1 cellular context compared by ENCODE assay signal in the genomic region with DNA sequence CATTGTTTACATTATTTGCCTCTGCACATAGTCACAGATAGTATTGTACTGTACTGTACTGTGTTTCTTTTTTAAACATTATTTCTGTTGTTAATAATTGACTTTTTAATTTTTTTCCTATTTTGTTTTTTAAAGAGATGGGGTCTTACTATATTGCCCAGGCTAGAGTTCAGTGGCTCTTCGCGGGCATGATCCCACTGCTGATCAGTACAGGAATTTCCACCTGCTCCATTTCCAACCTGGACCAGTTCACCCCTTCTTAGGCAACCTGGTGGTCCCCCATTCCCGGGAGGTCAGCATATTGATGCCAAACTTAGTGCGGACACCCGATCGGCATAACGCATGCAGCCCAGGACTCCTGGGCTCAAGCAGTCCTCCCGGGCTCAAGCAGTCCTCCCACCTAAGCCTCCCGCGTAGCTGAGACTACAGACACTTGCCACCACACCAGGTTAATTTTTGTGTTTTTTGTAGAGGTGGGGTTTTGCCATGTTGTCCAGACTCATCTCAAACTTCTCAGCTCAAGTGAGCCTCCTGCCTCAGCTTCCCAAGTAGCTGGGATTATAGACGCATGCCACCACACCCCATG.
TF ChIP-seq lines count a peak whose summit lies in the region.

No MANE protein-coding gene starts in this region.

TF ChIP-seq in HepG2, 621 proteins besides CTCF, POLR2A, EP300 and RAD21 (continued from another document and continues in another):
- TF ChIP-seq, protein P1, sequence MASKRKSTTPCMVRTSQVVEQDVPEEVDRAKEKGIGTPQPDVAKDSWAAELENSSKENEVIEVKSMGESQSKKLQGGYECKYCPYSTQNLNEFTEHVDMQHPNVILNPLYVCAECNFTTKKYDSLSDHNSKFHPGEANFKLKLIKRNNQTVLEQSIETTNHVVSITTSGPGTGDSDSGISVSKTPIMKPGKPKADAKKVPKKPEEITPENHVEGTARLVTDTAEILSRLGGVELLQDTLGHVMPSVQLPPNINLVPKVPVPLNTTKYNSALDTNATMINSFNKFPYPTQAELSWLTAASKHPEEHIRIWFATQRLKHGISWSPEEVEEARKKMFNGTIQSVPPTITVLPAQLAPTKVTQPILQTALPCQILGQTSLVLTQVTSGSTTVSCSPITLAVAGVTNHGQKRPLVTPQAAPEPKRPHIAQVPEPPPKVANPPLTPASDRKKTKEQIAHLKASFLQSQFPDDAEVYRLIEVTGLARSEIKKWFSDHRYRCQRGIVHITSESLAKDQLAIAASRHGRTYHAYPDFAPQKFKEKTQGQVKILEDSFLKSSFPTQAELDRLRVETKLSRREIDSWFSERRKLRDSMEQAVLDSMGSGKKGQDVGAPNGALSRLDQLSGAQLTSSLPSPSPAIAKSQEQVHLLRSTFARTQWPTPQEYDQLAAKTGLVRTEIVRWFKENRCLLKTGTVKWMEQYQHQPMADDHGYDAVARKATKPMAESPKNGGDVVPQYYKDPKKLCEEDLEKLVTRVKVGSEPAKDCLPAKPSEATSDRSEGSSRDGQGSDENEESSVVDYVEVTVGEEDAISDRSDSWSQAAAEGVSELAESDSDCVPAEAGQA (IDR thresholded peaks at IDR 0.05; ENCODE audit: low read depth): no peak
- TF ChIP-seq, protein P1 (CRISPR knock-in tag; IDR thresholded peaks at IDR 0.05; ENCODE audit: borderline replicate concordance): 0 out of 2 replicates have a peak, but pooled peaks have one; percentile 19
- TF ChIP-seq, protein P2, sequence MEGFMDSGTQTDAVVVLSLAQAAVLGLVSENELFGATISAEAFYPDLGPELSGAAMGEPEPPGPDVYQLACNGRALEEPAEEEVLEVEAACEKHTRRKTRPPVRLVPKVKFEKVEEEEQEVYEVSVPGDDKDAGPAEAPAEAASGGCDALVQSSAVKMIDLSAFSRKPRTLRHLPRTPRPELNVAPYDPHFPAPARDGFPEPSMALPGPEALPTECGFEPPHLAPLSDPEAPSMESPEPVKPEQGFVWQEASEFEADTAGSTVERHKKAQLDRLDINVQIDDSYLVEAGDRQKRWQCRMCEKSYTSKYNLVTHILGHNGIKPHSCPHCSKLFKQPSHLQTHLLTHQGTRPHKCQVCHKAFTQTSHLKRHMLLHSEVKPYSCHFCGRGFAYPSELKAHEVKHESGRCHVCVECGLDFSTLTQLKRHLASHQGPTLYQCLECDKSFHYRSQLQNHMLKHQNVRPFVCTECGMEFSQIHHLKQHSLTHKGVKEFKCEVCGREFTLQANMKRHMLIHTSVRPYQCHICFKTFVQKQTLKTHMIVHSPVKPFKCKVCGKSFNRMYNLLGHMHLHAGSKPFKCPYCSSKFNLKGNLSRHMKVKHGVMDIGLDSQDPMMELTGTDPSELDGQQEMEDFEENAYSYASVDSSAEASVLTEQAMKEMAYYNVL (CRISPR knock-in tag; IDR thresholded peaks at IDR 0.05; ENCODE audit: borderline replicate concordance): no peak
- 0 out of 2 replicates have a peak, but pooled peaks have one; percentile 28 for TF ChIP-seq ZNF143 (CRISPR knock-in tag; IDR thresholded peaks at IDR 0.05)
- TF ChIP-seq ZFP1 (CRISPR knock-in tag; IDR thresholded peaks at IDR 0.05): no peak
- no peak for TF ChIP-seq ZNF253 (CRISPR knock-in tag; IDR thresholded peaks at IDR 0.05; ENCODE audit: borderline replicate concordance)
- no peak for TF ChIP-seq ZNF451 (CRISPR knock-in tag; IDR thresholded peaks at IDR 0.05)
- peak; percentile 91 for TF ChIP-seq ZNF263 (CRISPR knock-in tag; IDR thresholded peaks at IDR 0.05)
- no peak for TF ChIP-seq ZNF33A (CRISPR knock-in tag; IDR thresholded peaks at IDR 0.05; ENCODE audit: borderline replicate concordance)
- TF ChIP-seq ZSCAN25 (CRISPR knock-in tag; IDR thresholded peaks at IDR 0.05): no peak
- TF ChIP-seq U2AF2 (IDR thresholded peaks at IDR 0.05; ENCODE audit: low read depth, low read length): no peak
- no peak for TF ChIP-seq ATAD3A (CRISPR knock-in tag; IDR thresholded peaks at IDR 0.05)
- TF ChIP-seq, protein P3, sequence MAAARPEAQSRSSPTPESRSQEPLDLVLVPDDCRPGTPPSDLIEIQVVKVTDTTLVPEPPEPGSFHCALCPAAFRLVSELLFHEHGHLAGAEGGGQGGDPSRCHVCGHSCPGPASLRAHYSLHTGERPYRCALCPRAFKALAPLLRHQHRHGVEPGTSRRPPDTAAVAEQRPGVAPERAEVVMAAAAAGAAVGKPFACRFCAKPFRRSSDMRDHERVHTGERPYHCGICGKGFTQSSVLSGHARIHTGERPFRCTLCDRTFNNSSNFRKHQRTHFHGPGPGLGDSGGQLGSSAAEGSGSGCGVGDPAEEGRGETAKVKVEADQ (CRISPR knock-in tag; IDR thresholded peaks at IDR 0.05; ENCODE audit: borderline replicate concordance): no peak
- no peak for TF ChIP-seq MYNN (CRISPR knock-in tag; IDR thresholded peaks at IDR 0.05; ENCODE audit: low read depth)
- no peak for TF ChIP-seq RFXANK (CRISPR knock-in tag; IDR thresholded peaks at IDR 0.05)
- no peak for TF ChIP-seq KLF12 (CRISPR knock-in tag; IDR thresholded peaks at IDR 0.05; ENCODE audit: borderline replicate concordance)
- TF ChIP-seq KLF6 (CRISPR knock-in tag; IDR thresholded peaks at IDR 0.05): no peak
- TF ChIP-seq MYC (CRISPR knock-in tag; IDR thresholded peaks at IDR 0.05; ENCODE audit: borderline replicate concordance): no peak
- TF ChIP-seq U2AF1 (optimal IDR thresholded peaks at IDR 0.05; ENCODE audit: low read depth, low read length): no peak
- TF ChIP-seq NR3C1 (CRISPR knock-in tag; IDR thresholded peaks at IDR 0.05): no peak
- TF ChIP-seq MNT (IDR thresholded peaks at IDR 0.05): no peak
- no peak for TF ChIP-seq GLI4 (CRISPR knock-in tag; IDR thresholded peaks at IDR 0.05; ENCODE audit: borderline replicate concordance)
- TF ChIP-seq ONECUT2 (CRISPR knock-in tag; IDR thresholded peaks at IDR 0.05): no peak
- no peak for TF ChIP-seq SMAD1 (CRISPR knock-in tag; IDR thresholded peaks at IDR 0.05; ENCODE audit: borderline replicate concordance, low read depth)
- no peak for TF ChIP-seq CBX5 (CRISPR knock-in tag; IDR thresholded peaks at IDR 0.05; ENCODE audit: borderline replicate concordance)
- TF ChIP-seq DNMT1 (CRISPR knock-in tag; IDR thresholded peaks at IDR 0.05): no peak
- TF ChIP-seq SP4 (CRISPR knock-in tag; IDR thresholded peaks at IDR 0.05): no peak
- TF ChIP-seq FOXA3 (CRISPR knock-in tag; IDR thresholded peaks at IDR 0.05): 0 out of 2 replicates have a peak, but pooled peaks have one; percentile 25
- 0 out of 2 replicates have a peak, but pooled peaks have one; percentile 55 for TF ChIP-seq ADNP (CRISPR knock-in tag; IDR thresholded peaks at IDR 0.05)
- TF ChIP-seq SOX5 (CRISPR knock-in tag; IDR thresholded peaks at IDR 0.05; ENCODE audit: borderline replicate concordance): peak; percentile 26; the same call in 1 of the 2 replicates
- TF ChIP-seq GLMP (CRISPR knock-in tag; IDR thresholded peaks at IDR 0.05; ENCODE audit: borderline replicate concordance): no peak
- TF ChIP-seq, protein P4, sequence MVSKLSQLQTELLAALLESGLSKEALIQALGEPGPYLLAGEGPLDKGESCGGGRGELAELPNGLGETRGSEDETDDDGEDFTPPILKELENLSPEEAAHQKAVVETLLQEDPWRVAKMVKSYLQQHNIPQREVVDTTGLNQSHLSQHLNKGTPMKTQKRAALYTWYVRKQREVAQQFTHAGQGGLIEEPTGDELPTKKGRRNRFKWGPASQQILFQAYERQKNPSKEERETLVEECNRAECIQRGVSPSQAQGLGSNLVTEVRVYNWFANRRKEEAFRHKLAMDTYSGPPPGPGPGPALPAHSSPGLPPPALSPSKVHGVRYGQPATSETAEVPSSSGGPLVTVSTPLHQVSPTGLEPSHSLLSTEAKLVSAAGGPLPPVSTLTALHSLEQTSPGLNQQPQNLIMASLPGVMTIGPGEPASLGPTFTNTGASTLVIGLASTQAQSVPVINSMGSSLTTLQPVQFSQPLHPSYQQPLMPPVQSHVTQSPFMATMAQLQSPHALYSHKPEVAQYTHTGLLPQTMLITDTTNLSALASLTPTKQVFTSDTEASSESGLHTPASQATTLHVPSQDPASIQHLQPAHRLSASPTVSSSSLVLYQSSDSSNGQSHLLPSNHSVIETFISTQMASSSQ (IDR thresholded peaks at IDR 0.05; ENCODE audit: low read depth): no peak
- TF ChIP-seq, protein P4 (CRISPR knock-in tag; IDR thresholded peaks at IDR 0.05; ENCODE audit: borderline replicate concordance): peak; percentile 42; the same call in 1 of the 2 replicates
- TF ChIP-seq SMARCC2 (IDR thresholded peaks at IDR 0.05): no peak
- TF ChIP-seq ZNF232 (CRISPR knock-in tag; IDR thresholded peaks at IDR 0.05; ENCODE audit: borderline replicate concordance): no peak
- no peak for TF ChIP-seq ASH2L (IDR thresholded peaks at IDR 0.05; ENCODE audit: insufficient read length, low read depth, low read length)
- TF ChIP-seq ZUFSP (CRISPR knock-in tag; IDR thresholded peaks at IDR 0.05; ENCODE audit: borderline replicate concordance): no peak
- TF ChIP-seq ZFX (CRISPR knock-in tag; IDR thresholded peaks at IDR 0.05; ENCODE audit: low read depth): no peak
- TF ChIP-seq BCLAF1 (IDR thresholded peaks at IDR 0.05): no peak
